In genomic region chr9:22041792-22042191, GRCh38 we compare ENCODE assay signal across 12 cellular contexts. TPM values are rescaled to one million over a fixed set of nuclear protein-coding genes. Genes with fewer than 3 reads are reported as not detected.
A peak's percentile ranks its signal among the peaks of the same experiment; 100 is the strongest.
DNase-seq lines count a peak whose midpoint lies in the region; ATAC-seq and TF ChIP-seq lines count a peak whose summit lies in the region.
"Had no signal": no experiment of that assay in that cellular context is flagged by ENCODE, and none has a peak within 500 bp of the region (broad histone marks: within the 10 kb centered on the region; RNA-seq: fewer than 3 reads in every experiment).

No MANE protein-coding gene starts in this region.

- WGBS in trophoblast cell (ENCODE audit: extremely low coverage, insufficient coverage, insufficient read length): no CpG with 5 or more reads among the region's 1 CpG
- WGBS in neuronal stem cell (ENCODE audit: extremely low coverage in 2 of 2, insufficient read length in 2 of 2, insufficient replicate concordance in 1 of 2), 2 donors: no CpG with 5 or more reads among the region's 1 CpG

- no peak overlapping the region for H2AFZ ChIP-seq in PC-9
- no peak overlapping the region for H2AFZ ChIP-seq in trophoblast cell (ENCODE audit: insufficient read depth, low read length, poor library complexity)
- H2AFZ ChIP-seq in neuronal stem cell (ENCODE audit: low read length): no peak overlapping the region

- no peak overlapping the region for H3K9ac ChIP-seq in trophoblast cell (ENCODE audit: low read length)
- H3K9ac ChIP-seq in neuronal stem cell (ENCODE audit: low read depth, low read length, poor library complexity): no peak overlapping the region

- H3K27ac ChIP-seq in PC-9: peak overlapping the region; percentile 91
- peak overlapping the region; percentile 57 for H3K27ac ChIP-seq in trophoblast cell (ENCODE audit: low read depth, low read length)
- no peak overlapping the region for H3K27ac ChIP-seq in neuronal stem cell (replicated peaks; ENCODE audit: low read length)
- H3K27ac ChIP-seq: gastrocnemius medialis had no signal

- H3F3A ChIP-seq in PC-9 (ENCODE audit: insufficient read depth, low read depth): peaks cover 33% of the 10 kb centered on the region

- H3K18ac ChIP-seq in trophoblast cell (ENCODE audit: low read length) (no peak overlapping the region), neuronal stem cell (ENCODE audit: low read length) (no peak overlapping the region)

- H2BK12ac ChIP-seq in trophoblast cell (ENCODE audit: low read length) (no peak overlapping the region), neuronal stem cell (ENCODE audit: low read length) (no peak overlapping the region)

- BruUV-seq in PC-9 (replicated peaks; lab: Mats Ljungman, UMichigan): no TSS peak

- H2BK120ac ChIP-seq in trophoblast cell (ENCODE audit: insufficient read depth, low read length, poor library complexity) (no peak overlapping the region), neuronal stem cell (ENCODE audit: low read depth, low read length) (no peak overlapping the region)

- CTCF ChIA-PET in PC-9 (lab: Charles Lee): interaction anchor here (1.0 kb wide), 1 partner anchor 33 kb away, joined by 3 read pairs; the partner anchor contains the start of gene CDKN2B

- H3K14ac ChIP-seq in trophoblast cell (ENCODE audit: low read length) (no peak overlapping the region), neuronal stem cell (ENCODE audit: low read length) (no peak overlapping the region)

- no peaks in the 10 kb centered on the region for H3K9me3 Mint-ChIP-seq in activated T-helper 17 cell treated with anti-CD3 and anti-CD28 coated beads, Interleukin-2, amount 50 U/mL, for 72 hours

- intact Hi-C loops in PC-9 (cut with micrococcal nuclease; ENCODE audit: unreplicated experiment): loop anchor here (2.0 to 5.0 kb wide), 4 partner anchors 43 to 197 kb away; no protein-coding TSS in a partner anchor

- H3K4me2 ChIP-seq in PC-9 (peak overlapping the region; percentile 72), trophoblast cell (ENCODE audit: low read length) (no peak overlapping the region), neuronal stem cell (ENCODE audit: insufficient read depth, low read length, poor library complexity, severe bottlenecking) (no peak overlapping the region)

- no peaks in the 10 kb centered on the region for H3K36me3 Mint-ChIP-seq in activated T-helper 17 cell treated with anti-CD3 and anti-CD28 coated beads, Interleukin-2, amount 50 U/mL, for 72 hours (ENCODE audit: low read depth)

- no peaks in the 10 kb centered on the region for H3K36me3 ChIP-seq in PC-9 (ENCODE audit: low read depth)
- no peaks in the 10 kb centered on the region for H3K36me3 ChIP-seq in trophoblast cell (ENCODE audit: control insufficient read depth in 1 of 2, insufficient read depth in 2 of 2, low read length in 2 of 2)
- H3K36me3 ChIP-seq in neuronal stem cell (replicated peaks in 1 of 2; ENCODE audit: control insufficient read depth in 2 of 2, insufficient read depth in 2 of 2, low read length in 2 of 2): no peaks in the 10 kb centered on the region
- H3K36me3 ChIP-seq: breast epithelium, gastrocnemius medialis had no signal

- H3K4ac ChIP-seq in trophoblast cell (ENCODE audit: low read depth, low read length) (no peak overlapping the region), neuronal stem cell (ENCODE audit: low read length) (no peak overlapping the region)

- no peak overlapping the region for H4K8ac ChIP-seq in trophoblast cell (ENCODE audit: low read depth, low read length)
- no peak overlapping the region for H4K8ac ChIP-seq in neuronal stem cell (ENCODE audit: low read depth, low read length)

- no peak for ATAC-seq in activated T-helper 17 cell treated with anti-CD3 and anti-CD28 coated beads, Interleukin-2, amount 50 U/mL, for 72 hours (replicated peaks)
- ATAC-seq: gastrocnemius medialis had no signal

- H3K4me3 ChIP-seq in PC-9 (peak overlapping the region; percentile 33; the same call in 1 of the 2 replicates), fibroblast of pulmonary artery (replicated peaks; ENCODE audit: low read depth, low read length) (no peak overlapping the region), trophoblast cell (ENCODE audit: low read depth, low read length) (no peak overlapping the region), neuronal stem cell (ENCODE audit: low read length in 2 of 2) (no peak overlapping the region)
- H3K4me3 ChIP-seq: breast epithelium, gastrocnemius medialis had no signal

- no peak overlapping the region for H2BK15ac ChIP-seq in neuronal stem cell (ENCODE audit: low read length)

- H2AK5ac ChIP-seq in trophoblast cell (ENCODE audit: low read length): no peak overlapping the region
- H2AK5ac ChIP-seq in neuronal stem cell (ENCODE audit: low read depth, low read length): no peak overlapping the region

- H4K91ac ChIP-seq in trophoblast cell (ENCODE audit: low read depth, low read length) (no peak overlapping the region), neuronal stem cell (ENCODE audit: low read depth, low read length, poor library complexity) (no peak overlapping the region)

- no peaks in the 10 kb centered on the region for H3K9me3 ChIP-seq in PC-9 (ENCODE audit: insufficient read depth, low read depth)
- H3K9me3 ChIP-seq in trophoblast cell (ENCODE audit: insufficient read depth, low read depth, low read length): no peaks in the 10 kb centered on the region
- no peaks in the 10 kb centered on the region for H3K9me3 ChIP-seq in neuronal stem cell (replicated peaks in 1 of 2; ENCODE audit: control insufficient read depth in 2 of 2, insufficient read depth in 1 of 2, low read depth in 1 of 2, low read length in 2 of 2)
- H3K9me3 ChIP-seq: breast epithelium, gastrocnemius medialis had no signal

- no peaks in the 10 kb centered on the region for H3K27me3 Mint-ChIP-seq in activated T-helper 17 cell treated with anti-CD3 and anti-CD28 coated beads, Interleukin-2, amount 50 U/mL, for 72 hours

- H3K4me1 ChIP-seq in PC-9 (replicated peaks; ENCODE audit: insufficient read depth) (peaks cover 66% of the 10 kb centered on the region), trophoblast cell (ENCODE audit: control insufficient read depth in 1 of 2, insufficient read depth in 2 of 2, low read length in 2 of 2) (peaks cover 2 to 12% of the 10 kb centered on the region in 2 experiments), neuronal stem cell (ENCODE audit: control insufficient read depth in 2 of 2, insufficient read depth in 1 of 2, low read depth in 1 of 2, low read length in 2 of 2) (no peaks in the 10 kb centered on the region)
- H3K4me1 ChIP-seq: breast epithelium had no signal

- H3K27me3 ChIP-seq in PC-9 (ENCODE audit: insufficient read depth, low read depth): no peaks in the 10 kb centered on the region
- no peaks in the 10 kb centered on the region for H3K27me3 ChIP-seq in trophoblast cell (ENCODE audit: insufficient read depth, low read length)
- no peaks in the 10 kb centered on the region for H3K27me3 ChIP-seq in neuronal stem cell (ENCODE audit: control insufficient read depth in 3 of 3, insufficient read depth in 3 of 3, low read depth in 1 of 3, low read length in 3 of 3)
- H3K27me3 ChIP-seq: breast epithelium, gastrocnemius medialis had no signal

- no peak overlapping the region for H3K4me3 Mint-ChIP-seq in activated T-helper 17 cell treated with anti-CD3 and anti-CD28 coated beads, Interleukin-2, amount 50 U/mL, for 72 hours

- peak; percentile 56 for DNase-seq in GM04503 (ENCODE audit: low read depth)
- DNase-seq in PC-9: peak; percentile 67 to 94
- DNase-seq in fibroblast of pulmonary artery (ENCODE audit: low read depth): peak; percentile 37
- peak; percentile 83 to 88 for DNase-seq in trophoblast cell
- DNase-seq in SKM-1 treated with dmso at 0.1 percent for 144 hours (lab: John Stamatoyannopoulos, UW; ENCODE audit: unreplicated experiment): no peak
- DNase-seq in UCSD-AML1 (lab: John Stamatoyannopoulos, UW; ENCODE audit: unreplicated experiment): no peak
- no peak for DNase-seq in neuronal stem cell (ENCODE audit: low spot score)
- DNase-seq: gastrocnemius medialis, NCI-H1694, OCI-M1 had no signal

- peaks cover 11% of the 10 kb centered on the region for H3K4me1 Mint-ChIP-seq in activated T-helper 17 cell treated with anti-CD3 and anti-CD28 coated beads, Interleukin-2, amount 50 U/mL, for 72 hours

- no peaks in the 10 kb centered on the region for H3K9me2 ChIP-seq in PC-9 (ENCODE audit: insufficient read depth)

- POLR2A ChIA-PET in PC-9 (lab: Charles Lee; ENCODE audit: unreplicated experiment): interaction anchor here (0.5 to 0.7 kb wide), 5 partner anchors 32 to 239 kb away, joined by 3 to 6 read pairs (median 4); partner anchors contain the start of gene CDKN2B

- no peak overlapping the region for H3K27ac Mint-ChIP-seq in activated T-helper 17 cell treated with anti-CD3 and anti-CD28 coated beads, Interleukin-2, amount 50 U/mL, for 72 hours

- H4K12ac ChIP-seq in trophoblast cell (ENCODE audit: low read depth, low read length): no peak overlapping the region

- H3K79me1 ChIP-seq in trophoblast cell (ENCODE audit: low read length) (peaks cover 5% of the 10 kb centered on the region), neuronal stem cell (ENCODE audit: low read depth, low read length) (no peaks in the 10 kb centered on the region)

- H2BK5ac ChIP-seq in trophoblast cell (ENCODE audit: low read depth, low read length, poor library complexity): no peak overlapping the region
- no peak overlapping the region for H2BK5ac ChIP-seq in neuronal stem cell (ENCODE audit: low read length)

- no peaks in the 10 kb centered on the region for H4K20me1 ChIP-seq in PC-9 (ENCODE audit: insufficient read depth)

- H3K79me2 ChIP-seq in PC-9 (ENCODE audit: low read depth) (no peaks in the 10 kb centered on the region), trophoblast cell (ENCODE audit: control insufficient read depth, insufficient read depth, low read length, poor library complexity) (no peaks in the 10 kb centered on the region)

- TF ChIP-seq CTCF in PC-9 (conservative IDR thresholded peaks at IDR 0.05) (no peak), fibroblast of pulmonary artery (IDR thresholded peaks at IDR 0.05; ENCODE audit: low read length, missing control alignments) (no peak)

- H3K23ac ChIP-seq in trophoblast cell (ENCODE audit: low read length) (no peak overlapping the region), neuronal stem cell (ENCODE audit: low read depth, low read length, poor library complexity) (no peak overlapping the region)

RNA-seq across cellular contexts. Expression of gene CDKN2B, which starts 32.7 kb away (rescaled TPM):
- 33.8 and 40.2 TPM in 2 replicates for total RNA-seq in PC-9 (2021)
- 43.3 and 45.4 TPM in 2 replicates for polyA plus RNA-seq in trophoblast cell (2013)
- under 1 TPM; 0.19 to 0.76 TPM for total RNA-seq in activated T-helper 17 cell treated with anti-CD3 and anti-CD28 coated beads, Interleukin-2, amount 50 U/mL, for 72 hours
- 0.04 TPM for polyA plus RNA-seq in neuronal stem cell (2013, experiment 1 of 2)
- polyA plus RNA-seq in neuronal stem cell (2013, experiment 2 of 2): 0.11 TPM

RNA-seq across cellular contexts. Expression of gene CDKN2B-AS1, which starts 47.2 kb away (rescaled TPM):
- 11.6 and 12.5 TPM in 2 replicates for total RNA-seq in PC-9 (2021)
- polyA plus RNA-seq in trophoblast cell (2013): 0.47 and 0.58 TPM in 2 replicates
- total RNA-seq in activated T-helper 17 cell treated with anti-CD3 and anti-CD28 coated beads, Interleukin-2, amount 50 U/mL, for 72 hours: under 1 TPM; 0.64 to 0.93 TPM
- 0.06 TPM for polyA plus RNA-seq in neuronal stem cell (2013, experiment 1 of 2)
- polyA plus RNA-seq in neuronal stem cell (2013, experiment 2 of 2): 0.03 TPM

RNA-seq across cellular contexts. Expression of gene CDKN2A, which starts 47.6 kb away (rescaled TPM):
- total RNA-seq in PC-9 (2021): 282 and 404 TPM in 2 replicates
- 9.6 and 11.0 TPM in 2 replicates for polyA plus RNA-seq in trophoblast cell (2013)
- total RNA-seq in activated T-helper 17 cell treated with anti-CD3 and anti-CD28 coated beads, Interleukin-2, amount 50 U/mL, for 72 hours: 1 to 10 TPM; 4.7 to 6.4 TPM
- 0.10 TPM for polyA plus RNA-seq in neuronal stem cell (2013, experiment 1 of 2)
- polyA plus RNA-seq in neuronal stem cell (2013, experiment 2 of 2): 0.12 TPM

Comparison
In these comparisons a context has a peak if more than half of its experiments do, and no peak if none do; other contexts are left out.
1. DNase-seq: peak in GM04503 (single experiment), PC-9 (2 of 2), fibroblast of pulmonary artery (single experiment) and trophoblast cell (2 of 2); none in SKM-1 treated with dmso at 0.1 percent for 144 hours (single experiment), UCSD-AML1 (single experiment) and neuronal stem cell (single experiment).
2. RNA of gene CDKN2B, which starts 32.7 kb away (total RNA-seq): 33.8 to 40.2 TPM in PC-9; 0.19 to 0.76 TPM in activated T-helper 17 cell treated with anti-CD3 and anti-CD28 coated beads, Interleukin-2, amount 50 U/mL, for 72 hours; every median in the first group is over 10 times any median in the second.
3. RNA of gene CDKN2A, which starts 47.6 kb away (total RNA-seq): 282 to 404 TPM in PC-9; 4.7 to 6.4 TPM in activated T-helper 17 cell treated with anti-CD3 and anti-CD28 coated beads, Interleukin-2, amount 50 U/mL, for 72 hours; every median in the first group is over 10 times any median in the second.